Comparison of ENCODE assay signal across 8 cellular contexts in genomic region chr6:42452171-42453026, GRCh38. TPM values are rescaled to one million over a fixed set of nuclear protein-coding genes. Genes with fewer than 3 reads are reported as not detected.
DNase-seq lines count a peak whose midpoint lies in the region; ATAC-seq and TF ChIP-seq lines count a peak whose summit lies in the region.

No MANE protein-coding gene starts in this region.

- H3K4me1 ChIP-seq in RWPE2 (ENCODE audit: insufficient read depth, poor library complexity, severe bottlenecking) (peaks cover 16% of the 10 kb centered on the region), gastroesophageal sphincter (peaks cover 0 to 53% (median 5%) of the 10 kb centered on the region in 3 donors), neutrophil (ENCODE audit: control insufficient read depth in 1 of 2, insufficient read depth in 1 of 2, low read depth in 1 of 2, low read length in 1 of 2) (peaks cover 42 to 46% of the 10 kb centered on the region in 2 experiments)

- H3K27ac Mint-ChIP-seq in activated naive CD4-positive, alpha-beta T cell treated with anti-CD3 and anti-CD28 coated beads, Interleukin-2, amount 10 ng/mL, durations not matched to agents 7 days and 5 days: peak overlapping the region; percentile 87

- TF ChIP-seq CTCF in RWPE2 (IDR thresholded peaks at IDR 0.05; ENCODE audit: poor library complexity, severe bottlenecking): no peak
- no peak for TF ChIP-seq CTCF in gastroesophageal sphincter (IDR thresholded peaks at IDR 0.05)
- no peak for TF ChIP-seq CTCF in neutrophil (IDR thresholded peaks at IDR 0.05)

- H3K9me3 ChIP-seq in RWPE2 (ENCODE audit: severe bottlenecking) (no peaks in the 10 kb centered on the region), gastroesophageal sphincter (no peaks in the 10 kb centered on the region), neutrophil (no peaks in the 10 kb centered on the region)

- peaks cover 42% of the 10 kb centered on the region for H3K4me1 Mint-ChIP-seq in activated naive CD4-positive, alpha-beta T cell treated with anti-CD3 and anti-CD28 coated beads, Interleukin-2, amount 10 ng/mL, durations not matched to agents 7 days and 5 days

- no peak for TF ChIP-seq EP300 in gastroesophageal sphincter (IDR thresholded peaks at IDR 0.05)

- DNase-seq in CMK (ENCODE audit: low read depth) (peak; percentile 14), RWPE2 (ENCODE audit: low spot score) (peak; percentile 78), mesenteric fat pad (ENCODE audit: low spot score) (no peak)
- peak; percentile 65 for DNase-seq in Jurkat, Clone E6-1 (ENCODE audit: low read depth, low spot score)
- DNase-seq in activated naive CD4-positive, alpha-beta T cell treated with anti-CD3 and anti-CD28 coated beads, Interleukin-2, amount 10 ng/mL, durations not matched to agents 7 days and 5 days: peak; percentile 62

- CTCF ChIA-PET in activated naive CD4-positive, alpha-beta T cell treated with anti-CD3 and anti-CD28 coated beads, Interleukin-2, amount 10 ng/mL, durations not matched to agents 7 days and 5 days (lab: Charles Lee): interaction anchor here (1.1 kb wide), 2 partner anchors 19 to 24 kb away, joined by 3 read pairs; no protein-coding TSS in a partner anchor

- ATAC-seq in GM19467 (IDR thresholded peaks at IDR 0.05; ENCODE audit: unreplicated experiment) (peak; percentile 27), RWPE2 (ENCODE audit: low read depth) (peak; percentile 30), gastroesophageal sphincter (peak; percentile 57)

- 0% methylated on average over 21 of the region's 78 CpGs; no CpG with 5 or more reads in 1 of the 2 donors for WGBS in gastroesophageal sphincter (ENCODE audit: low coverage in 1 of 2), 2 donors

- H3K36me3 ChIP-seq in RWPE2 (ENCODE audit: low read depth): peaks cover 21% of the 10 kb centered on the region
- no peaks in the 10 kb centered on the region for H3K36me3 ChIP-seq in gastroesophageal sphincter
- no peaks in the 10 kb centered on the region for H3K36me3 ChIP-seq in neutrophil

- no peaks in the 10 kb centered on the region for H3K27me3 ChIP-seq in RWPE2 (ENCODE audit: insufficient read depth, poor library complexity, severe bottlenecking)
- no peaks in the 10 kb centered on the region for H3K27me3 ChIP-seq in gastroesophageal sphincter
- H3K27me3 ChIP-seq in neutrophil: peaks cover 23% of the 10 kb centered on the region

- peaks cover 16% of the 10 kb centered on the region for H3K36me3 Mint-ChIP-seq in activated naive CD4-positive, alpha-beta T cell treated with anti-CD3 and anti-CD28 coated beads, Interleukin-2, amount 10 ng/mL, durations not matched to agents 7 days and 5 days

- peak overlapping the region; percentile 93 for H3K4me3 Mint-ChIP-seq in activated naive CD4-positive, alpha-beta T cell treated with anti-CD3 and anti-CD28 coated beads, Interleukin-2, amount 10 ng/mL, durations not matched to agents 7 days and 5 days

- H3K4me3 ChIP-seq in Jurkat, Clone E6-1 (ENCODE audit: low read length): peak overlapping the region; percentile 81
- peak overlapping the region; percentile 54 for H3K4me3 ChIP-seq in RWPE2 (ENCODE audit: severe bottlenecking)
- H3K4me3 ChIP-seq in gastroesophageal sphincter: peak overlapping the region; percentile 56 to 91
- H3K4me3 ChIP-seq in neutrophil (ENCODE audit: low read depth in 1 of 2, low read length in 1 of 2): peak overlapping the region; percentile 96 to 99

- peak; percentile 49 to 71 for TF ChIP-seq POLR2A in gastroesophageal sphincter (IDR thresholded peaks at IDR 0.05)

- H3K27ac ChIP-seq in RWPE2 (ENCODE audit: poor library complexity, severe bottlenecking) (peak overlapping the region; percentile 80), gastroesophageal sphincter (peak overlapping the region; percentile 39 to 95 (median 89)), neutrophil (peak overlapping the region; percentile 88)

- no peaks in the 10 kb centered on the region for H3K9me3 Mint-ChIP-seq in activated naive CD4-positive, alpha-beta T cell treated with anti-CD3 and anti-CD28 coated beads, Interleukin-2, amount 10 ng/mL, durations not matched to agents 7 days and 5 days

- H3K27me3 Mint-ChIP-seq in activated naive CD4-positive, alpha-beta T cell treated with anti-CD3 and anti-CD28 coated beads, Interleukin-2, amount 10 ng/mL, durations not matched to agents 7 days and 5 days: peaks cover 31% of the 10 kb centered on the region

RNA-seq across cellular contexts. Expression of gene TRERF1, which starts 0.7 kb away (rescaled TPM):
- polyA plus RNA-seq in Jurkat, Clone E6-1 (2012; ENCODE audit: insufficient read depth, insufficient read length): 4.8 TPM
- total RNA-seq in gastroesophageal sphincter (1 to 10 TPM; 3.2 to 7.4 (median 5.4) TPM), mesenteric fat pad (3.3 TPM)
